ENCODE assay signal across 1 cellular context in genomic region chr1:66692681-66693080, GRCh38.
TF ChIP-seq lines count a peak whose summit lies in the region.

No MANE protein-coding gene starts in this region.

TF ChIP-seq in K562, 482 proteins besides CTCF, POLR2A, EP300 and RAD21 (continued from another document):
- no peak for TF ChIP-seq SP2 (IDR thresholded peaks at IDR 0.05; ENCODE audit: extremely low read depth, low read depth, low read length, poor library complexity, severe bottlenecking)
